In the genomic region with DNA sequence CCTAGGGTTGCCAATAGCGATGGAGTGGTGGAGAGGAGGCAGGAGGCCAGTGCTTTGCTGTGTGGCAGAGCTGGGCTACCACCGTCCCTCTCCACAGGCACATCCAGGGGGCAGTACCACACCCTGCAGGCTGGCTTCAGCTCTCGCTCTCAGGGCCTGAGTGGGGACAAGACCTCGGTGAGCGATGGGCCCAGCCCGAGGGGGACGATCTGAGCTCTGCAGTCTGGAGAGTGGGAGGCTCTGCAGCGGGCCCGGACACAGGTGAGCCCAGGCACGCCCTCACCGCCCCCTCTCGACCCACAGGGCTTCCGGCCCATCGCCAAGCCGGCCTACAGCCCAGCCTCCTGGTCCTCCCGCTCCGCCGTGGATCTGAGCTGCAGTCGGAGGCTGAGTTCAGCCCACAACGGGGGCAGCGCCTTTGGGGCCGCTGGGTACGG, we compare ENCODE assay signal across 8 cellular contexts.
DNase-seq lines count a peak whose midpoint lies in the region; ATAC-seq and TF ChIP-seq lines count a peak whose summit lies in the region.

No MANE protein-coding gene starts in this region.

- H3K4me1 Mint-ChIP-seq in memory B cell = peaks cover 5% of the 10 kb centered on the region

- H3K4me3 Mint-ChIP-seq in memory B cell = peak overlapping the region; percentile 52

- no peaks in the 10 kb centered on the region for H3K9me3 Mint-ChIP-seq in memory B cell

- peak; percentile 45 for TF ChIP-seq CTCF in astrocyte of the spinal cord (IDR thresholded peaks at IDR 0.05; ENCODE audit: low read depth, low read length)

- peak; percentile 62 for DNase-seq in DMS 273 (lab: John Stamatoyannopoulos, UW; ENCODE audit: unreplicated experiment)
- no peak for DNase-seq in DMS 273 treated with DMSO at 0.1 percent for 48 hours (lab: John Stamatoyannopoulos, UW)
- peak; percentile 48 for DNase-seq in HuH-7 (ENCODE audit: low spot score)
- DNase-seq in astrocyte of the spinal cord (ENCODE audit: low read depth, low spot score) = no peak
- DNase-seq in memory B cell (ENCODE audit: low spot score in 2 of 2) = no peak
- DNase-seq in stimulated activated CD8-positive, alpha-beta memory T cell treated with anti-CD3 and anti-CD28 coated beads, Interleukin-4, amount 100 ng/mL, for 48 hours = no peak

- no peak overlapping the region for H3K4me3 ChIP-seq in astrocyte of the spinal cord (ENCODE audit: low read depth, low read length)

- no peaks in the 10 kb centered on the region for H3K36me3 Mint-ChIP-seq in memory B cell

- H3K27me3 Mint-ChIP-seq in memory B cell = peaks cover 10% of the 10 kb centered on the region

- in situ Hi-C loops in astrocyte of the spinal cord (cut with HindIII; ENCODE audit: low sequenced_read_pairs) = no loop called here

- peak; percentile 47 for ATAC-seq in memory B cell (ENCODE audit: low read depth)
- ATAC-seq in HG03342 (IDR thresholded peaks at IDR 0.05; ENCODE audit: unreplicated experiment) = no peak
- no peak for ATAC-seq in GM21529 (IDR thresholded peaks at IDR 0.05; ENCODE audit: unreplicated experiment)

- H3K27ac Mint-ChIP-seq in memory B cell = no peak overlapping the region

Comparison
In these comparisons a context has a peak if more than half of its experiments do, and no peak if none do; other contexts are left out.
1. DNase-seq: peak in DMS 273 (single experiment) and HuH-7 (single experiment); none in DMS 273 treated with DMSO at 0.1 percent for 48 hours (single experiment), astrocyte of the spinal cord (single experiment), memory B cell (0 of 2) and stimulated activated CD8-positive, alpha-beta memory T cell treated with anti-CD3 and anti-CD28 coated beads, Interleukin-4, amount 100 ng/mL, for 48 hours (single experiment).